ENCODE assay signal across 8 cellular contexts in the genomic region with DNA sequence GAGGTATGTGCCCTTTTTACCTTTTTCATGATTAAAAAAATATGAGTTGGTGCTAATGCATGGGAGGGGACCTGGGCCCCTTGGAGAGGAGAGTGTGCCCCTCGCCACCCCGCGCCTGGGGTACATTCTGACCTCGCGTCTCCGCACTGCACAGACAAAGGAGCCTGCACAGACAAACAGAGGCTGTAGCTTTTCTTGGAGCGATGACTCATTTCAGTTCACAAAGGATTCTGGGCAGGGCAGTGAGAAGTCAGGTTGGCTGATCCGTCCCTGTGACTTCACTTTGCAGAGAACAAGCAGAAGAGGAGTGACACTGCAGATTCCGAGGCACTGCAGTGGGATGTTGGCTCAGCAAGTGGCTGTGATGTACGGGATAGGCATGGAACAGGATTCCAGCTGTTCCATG.
DNase-seq lines count a peak whose midpoint lies in the region; ATAC-seq and TF ChIP-seq lines count a peak whose summit lies in the region.

No MANE protein-coding gene starts in this region.

- H3K27me3 ChIP-seq in ectodermal cell (ENCODE audit: control insufficient read depth, insufficient read depth, low read length, poor library complexity, severe bottlenecking) (no peaks in the 10 kb centered on the region), left lung (no peaks in the 10 kb centered on the region), tibial artery (no peaks in the 10 kb centered on the region)

- no peaks in the 10 kb centered on the region for H3K9me3 ChIP-seq in ES-I3 (ENCODE audit: control insufficient read depth, insufficient read depth, low read length)
- no peaks in the 10 kb centered on the region for H3K9me3 ChIP-seq in ectodermal cell (ENCODE audit: control insufficient read depth, low read length)
- no peaks in the 10 kb centered on the region for H3K9me3 ChIP-seq in left lung
- no peaks in the 10 kb centered on the region for H3K9me3 ChIP-seq in tibial artery

- peak; percentile 62 for DNase-seq in NCI-H748 (lab: John Stamatoyannopoulos, UW; ENCODE audit: unreplicated experiment)
- DNase-seq in left lung = peak in 1 of 2 donors; percentile 66
- DNase-seq in tibial artery = peak; percentile 53 to 76
- DNase-seq in NCI-H146 treated with DMSO at 0.1 percent for 48 hours (lab: John Stamatoyannopoulos, UW; ENCODE audit: unreplicated experiment) = no peak
- no peak for DNase-seq in mesenteric fat pad (ENCODE audit: low spot score)

- H3K4me3 ChIP-seq in ectodermal cell (ENCODE audit: insufficient read depth, low read depth, low read length) (peak overlapping the region; percentile 10), left lung (peak overlapping the region; percentile 17 to 18), tibial artery (peak overlapping the region; percentile 34 to 42)

- H3K4me1 ChIP-seq in ES-I3 (ENCODE audit: insufficient read depth, low read length) (peaks cover 17% of the 10 kb centered on the region), ectodermal cell (ENCODE audit: control insufficient read depth, insufficient read depth, low read length) (peaks cover 27% of the 10 kb centered on the region), left lung (peaks cover 0 to 26% of the 10 kb centered on the region in 2 donors), tibial artery (peaks cover 0 to 33% (median 17%) of the 10 kb centered on the region in 4 donors)

- intact Hi-C loops in left lung (cut with DNase I) = no loop called here
- intact Hi-C loops in tibial artery (cut with DNase I; ENCODE audit: low total_unique reads) = no loop called here

- peak; percentile 94 for ATAC-seq in left lung
- no peak for ATAC-seq in GM21576 (IDR thresholded peaks at IDR 0.05; ENCODE audit: unreplicated experiment)

- H3K36me3 ChIP-seq in ES-I3 (ENCODE audit: insufficient read depth, low read length) (no peaks in the 10 kb centered on the region), ectodermal cell (ENCODE audit: control insufficient read depth, insufficient read depth, low read length) (no peaks in the 10 kb centered on the region), left lung (no peaks in the 10 kb centered on the region), tibial artery (no peaks in the 10 kb centered on the region)

- H3K27ac ChIP-seq in ectodermal cell (ENCODE audit: insufficient read depth, low read depth, low read length, poor library complexity, severe bottlenecking) (peak overlapping the region; percentile 92), left lung (peak overlapping the region; percentile 49 to 71), tibial artery (peak overlapping the region; percentile 42 to 50)

- no peak for TF ChIP-seq CTCF in left lung (IDR thresholded peaks at IDR 0.05)
- no peak for TF ChIP-seq CTCF in tibial artery (IDR thresholded peaks at IDR 0.05)

- H3K9ac ChIP-seq in ES-I3 (ENCODE audit: low read depth, low read length) = peak overlapping the region; percentile 67

- WGBS in ectodermal cell, 2 experiments = 5 to 8% methylated on average over 10 of the region's 10 CpGs

Comparison
In these comparisons a context has a peak if more than half of its experiments do, and no peak if none do; other contexts are left out.
1. DNase-seq: peak in NCI-H748 (single experiment) and tibial artery (2 of 2); none in NCI-H146 treated with DMSO at 0.1 percent for 48 hours (single experiment) and mesenteric fat pad (single experiment).
2. Peak in every context shown above with its lines, with median percentiles within 50 percentile points of each other: H3K27ac ChIP-seq and H3K4me3 ChIP-seq.